ENCODE assay signal across 8 cellular contexts in genomic region chr6:32129297-32130088, GRCh38. TPM values are rescaled to one million over a fixed set of nuclear protein-coding genes. Genes with fewer than 3 reads are reported as not detected.
DNase-seq lines count a peak whose midpoint lies in the region; ATAC-seq lines count a peak whose summit lies in the region.

No MANE protein-coding gene starts in this region.

- peak overlapping the region; percentile 91 to 99 (median 96) for H3K4me3 Mint-ChIP-seq in immature natural killer cell

- DNase-seq in immature natural killer cell (no peak), NCI-H69 (lab: John Stamatoyannopoulos, UW) (no peak), NCI-H1930 (lab: John Stamatoyannopoulos, UW) (no peak)

- H3K4me1 ChIP-seq in BLaER1 (peaks cover 35% of the 10 kb centered on the region), subcutaneous abdominal adipose tissue (ENCODE audit: control insufficient read depth in 5 of 5, insufficient read depth in 5 of 5, low read length in 5 of 5) (peaks cover 10 to 38% (median 34%) of the 10 kb centered on the region in 5 donors)

- no peaks in the 10 kb centered on the region for H3K9me3 Mint-ChIP-seq in immature natural killer cell

- H3K4me3 ChIP-seq in BLaER1 (peak overlapping the region; percentile 78), subcutaneous abdominal adipose tissue (ENCODE audit: low read depth in 1 of 5, low read length in 5 of 5) (peak overlapping the region; percentile 77 to 96 (median 82))

- H3K4me1 Mint-ChIP-seq in immature natural killer cell = peaks cover 45 to 51% of the 10 kb centered on the region in 2 donors

- WGBS in adipose tissue, 3 donors = 26 to 34% (median 32%) methylated on average over 22 of the region's 22 CpGs

- peak overlapping the region; percentile 88 to 98 (median 96) for H3K27ac Mint-ChIP-seq in immature natural killer cell

- no peaks in the 10 kb centered on the region for H3K9me3 ChIP-seq in BLaER1
- H3K9me3 ChIP-seq in subcutaneous abdominal adipose tissue (ENCODE audit: control insufficient read depth in 5 of 5, low read length in 5 of 5) = no peaks in the 10 kb centered on the region

- ATAC-seq in HG02840 (IDR thresholded peaks at IDR 0.05; ENCODE audit: low FRiP score, unreplicated experiment) (peak; percentile 10), GM18907 (IDR thresholded peaks at IDR 0.05; ENCODE audit: unreplicated experiment) (no peak)

- no peaks in the 10 kb centered on the region for H3K27me3 ChIP-seq in BLaER1
- H3K27me3 ChIP-seq in subcutaneous abdominal adipose tissue (ENCODE audit: control insufficient read depth in 5 of 5, insufficient read depth in 4 of 5, low read length in 5 of 5) = no peaks in the 10 kb centered on the region

- peaks cover 1 to 8% (median 5%) of the 10 kb centered on the region in 3 donors for H3K36me3 Mint-ChIP-seq in immature natural killer cell

- H3K27ac ChIP-seq in BLaER1 (peak overlapping the region; percentile 69), adipose tissue (ENCODE audit: low read depth, low read length) (peak overlapping the region; percentile 19), subcutaneous abdominal adipose tissue (ENCODE audit: low read depth, low read length) (peak overlapping the region; percentile 87)

- peaks cover 0 to 10% (median 3%) of the 10 kb centered on the region in 3 donors for H3K27me3 Mint-ChIP-seq in immature natural killer cell (ENCODE audit: low read depth in 3 of 3)

- H3K9ac ChIP-seq in BLaER1 = peak overlapping the region; percentile 82
- H3K9ac ChIP-seq in subcutaneous abdominal adipose tissue (ENCODE audit: low read length in 5 of 5) = peak overlapping the region; percentile 13 to 86 (median 79)

- H4K20me1 ChIP-seq in BLaER1 = no peaks in the 10 kb centered on the region

- H3K36me3 ChIP-seq in BLaER1 = peaks cover 24% of the 10 kb centered on the region
- H3K36me3 ChIP-seq in subcutaneous abdominal adipose tissue (ENCODE audit: control insufficient read depth in 5 of 5, insufficient read depth in 5 of 5, low read length in 5 of 5) = peaks cover 0 to 25% (median 16%) of the 10 kb centered on the region in 5 donors

- peak overlapping the region; percentile 98 for H3K4me2 ChIP-seq in BLaER1

RNA-seq across cellular contexts. Expression of gene FKBPL, which starts 0.6 kb away (rescaled TPM):
- polyA plus RNA-seq in adipose tissue (1 to 10 TPM; 3.3 to 5.0 (median 4.3) TPM), immature natural killer cell (1 to 10 TPM; 2.9 to 3.5 (median 3.2) TPM)

RNA-seq across cellular contexts. Expression of gene ATF6B, which starts 1.4 kb away (rescaled TPM):
- polyA plus RNA-seq in adipose tissue (10 to 100 TPM; 36.8 to 53.4 (median 38.2) TPM), immature natural killer cell (10 to 100 TPM; 19.1 to 39.6 (median 20.7) TPM)

RNA-seq across cellular contexts. Expression of gene TNXB, which starts 20.4 kb away (rescaled TPM):
- polyA plus RNA-seq in adipose tissue (10 to 100 TPM in 2 of 3 donors, 1 to 10 TPM in 1; 5.3 to 65.0 (median 47.4) TPM), immature natural killer cell (not detected)

RNA-seq across cellular contexts. Expression of gene PRRT1, which starts 22.2 kb away (rescaled TPM):
- 1 to 10 TPM in 2 of 3 donors, under 1 TPM in 1; 0.70 to 5.6 (median 1.4) TPM for polyA plus RNA-seq in adipose tissue
- polyA plus RNA-seq in immature natural killer cell = not detected

RNA-seq across cellular contexts. Expression of gene PPT2, which starts 24.4 kb away (rescaled TPM):
- polyA plus RNA-seq in adipose tissue (10 to 100 TPM in 2 of 3 donors, 1 to 10 TPM in 1; 6.3 to 18.5 (median 13.2) TPM), immature natural killer cell (10 to 100 TPM; 13.1 to 17.0 (median 16.0) TPM)

Comparison
In these comparisons a context has a peak if more than half of its experiments do, and no peak if none do; other contexts are left out.
1. H3K27ac ChIP-seq: peak in every context shown above with its lines; median percentile 87 in subcutaneous abdominal adipose tissue; 69 in BLaER1; 19 in adipose tissue.
2. RNA of gene TNXB, which starts 20.4 kb away (polyA plus RNA-seq): 5.3 to 65.0 TPM in adipose tissue; not detected in immature natural killer cell; every median in the first group is over 4 times any median in the second.